Comparison of ENCODE assay signal across 29 cellular contexts in the genomic region with DNA sequence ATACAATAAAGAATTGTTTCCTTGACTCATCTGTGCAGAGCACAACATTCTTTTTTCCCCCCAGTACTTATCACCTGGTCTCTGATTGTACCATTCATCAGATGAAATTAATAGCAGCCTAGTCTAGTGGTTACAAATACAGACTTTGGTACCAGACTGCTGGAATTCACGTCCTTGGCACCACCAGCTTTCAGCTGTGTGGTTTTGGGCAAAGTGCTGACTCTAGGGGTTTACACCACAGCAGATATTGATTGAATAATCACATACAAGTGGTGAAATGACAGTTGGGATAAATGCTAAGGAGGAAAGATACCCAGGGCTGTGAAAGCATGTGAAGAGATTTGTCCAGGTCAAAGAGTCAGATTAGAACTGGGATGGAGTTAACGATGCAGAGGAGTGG.
"Had no signal": no experiment of that assay in that cellular context is flagged by ENCODE, and none has a peak within 500 bp of the region (broad histone marks: within the 10 kb centered on the region; RNA-seq: fewer than 3 reads in every experiment).

No MANE protein-coding gene starts in this region.

- ATAC-seq: activated CD8-positive, alpha-beta memory T cell treated with anti-CD3 and anti-CD28 coated beads, Interleukin-2, amount 10 ng/mL, durations not matched to agents 7 days and 5 days; activated CD8-positive, alpha-beta T cell treated with anti-CD3 and anti-CD28 coated beads, Interleukin-2, amount 10 ng/mL, durations not matched to agents 7 days and 5 days; activated naive CD8-positive, alpha-beta T cell treated with anti-CD3 and anti-CD28 coated beads, Interleukin-2, amount 50 U/mL, for 24 hours; effector memory CD8-positive, alpha-beta T cell had no signal

- H3K4me3 Mint-ChIP-seq: activated CD4-positive, alpha-beta memory T cell treated with anti-CD3 and anti-CD28 coated beads for 36 hours; activated CD8-positive, alpha-beta memory T cell treated with anti-CD3 and anti-CD28 coated beads, Interleukin-2, amount 10 ng/mL, durations not matched to agents 7 days and 5 days; activated CD8-positive, alpha-beta T cell treated with anti-CD3 and anti-CD28 coated beads, Interleukin-2, amount 10 ng/mL, durations not matched to agents 7 days and 5 days; activated naive CD4-positive, alpha-beta T cell treated with anti-CD3 and anti-CD28 coated beads for 36 hours; activated naive CD4-positive, alpha-beta T cell treated with anti-CD3 and anti-CD28 coated beads, Interleukin-2, amount 50 U/mL, for 24 hours; activated naive CD8-positive, alpha-beta T cell treated with anti-CD3 and anti-CD28 coated beads for 36 hours; activated naive CD8-positive, alpha-beta T cell treated with anti-CD3 and anti-CD28 coated beads, Interleukin-2, amount 50 U/mL, for 24 hours; activated T-helper 1 cell treated with anti-CD3 and anti-CD28 coated beads, Interleukin-12 subunit alpha, Interleukin-12 subunit beta, Interleukin-2, Interleukin-4 antibody, amounts not matched to agents 30 ng/mL and 10 ng/mL and 1 ng/mL, durations not matched to agents 14 hours and 24 hours and 36 hours; effector memory CD8-positive, alpha-beta T cell; WTC11 had no signal

- H3K27me3 Mint-ChIP-seq: activated CD4-positive, alpha-beta memory T cell treated with anti-CD3 and anti-CD28 coated beads for 36 hours; activated CD8-positive, alpha-beta memory T cell treated with anti-CD3 and anti-CD28 coated beads, Interleukin-2, amount 10 ng/mL, durations not matched to agents 7 days and 5 days; activated naive CD4-positive, alpha-beta T cell treated with anti-CD3 and anti-CD28 coated beads, Interleukin-2, amount 50 U/mL, for 24 hours; activated naive CD8-positive, alpha-beta T cell treated with anti-CD3 and anti-CD28 coated beads for 36 hours; effector memory CD8-positive, alpha-beta T cell had no signal

- FAIRE-seq: colon, frontal cortex had no signal

- H3K36me3 ChIP-seq: adrenal gland, esophagus squamous epithelium had no signal

- H3K4me3 ChIP-seq: adrenal gland, body of pancreas, esophagus squamous epithelium had no signal

- H3K9me3 Mint-ChIP-seq: activated CD4-positive, alpha-beta memory T cell treated with anti-CD3 and anti-CD28 coated beads for 36 hours; activated naive CD4-positive, alpha-beta T cell treated with anti-CD3 and anti-CD28 coated beads for 36 hours; activated naive CD4-positive, alpha-beta T cell treated with anti-CD3 and anti-CD28 coated beads, Interleukin-2, amount 50 U/mL, for 24 hours; activated naive CD8-positive, alpha-beta T cell treated with anti-CD3 and anti-CD28 coated beads for 36 hours; activated naive CD8-positive, alpha-beta T cell treated with anti-CD3 and anti-CD28 coated beads, Interleukin-2, amount 50 U/mL, for 24 hours; activated T-helper 1 cell treated with anti-CD3 and anti-CD28 coated beads, Interleukin-12 subunit alpha, Interleukin-12 subunit beta, Interleukin-2, Interleukin-4 antibody, amounts not matched to agents 30 ng/mL and 10 ng/mL and 1 ng/mL, durations not matched to agents 14 hours and 24 hours and 36 hours; activated T-helper 2 cell treated with anti-CD3 and anti-CD28 coated beads, Interferon-gamma antibody, Interleukin-2, Interleukin-4, amounts not matched to agents 10 μg/mL and 5 μg/mL and 100 μg/mL, durations not matched to agents 14 hours and 24 hours and 36 hours; effector memory CD8-positive, alpha-beta T cell; WTC11 had no signal

- H3K4me1 ChIP-seq: adrenal gland had no signal

- H3K27ac Mint-ChIP-seq: activated CD4-positive, alpha-beta memory T cell treated with anti-CD3 and anti-CD28 coated beads for 36 hours; activated CD8-positive, alpha-beta memory T cell treated with anti-CD3 and anti-CD28 coated beads, Interleukin-2, amount 10 ng/mL, durations not matched to agents 7 days and 5 days; activated CD8-positive, alpha-beta T cell treated with anti-CD3 and anti-CD28 coated beads, Interleukin-2, amount 10 ng/mL, durations not matched to agents 7 days and 5 days; activated naive CD4-positive, alpha-beta T cell treated with anti-CD3 and anti-CD28 coated beads for 36 hours; activated naive CD4-positive, alpha-beta T cell treated with anti-CD3 and anti-CD28 coated beads, Interleukin-2, amount 50 U/mL, for 24 hours; activated naive CD8-positive, alpha-beta T cell treated with anti-CD3 and anti-CD28 coated beads for 36 hours; activated naive CD8-positive, alpha-beta T cell treated with anti-CD3 and anti-CD28 coated beads, Interleukin-2, amount 50 U/mL, for 24 hours; activated T-helper 1 cell treated with anti-CD3 and anti-CD28 coated beads, Interleukin-12 subunit alpha, Interleukin-12 subunit beta, Interleukin-2, Interleukin-4 antibody, amounts not matched to agents 30 ng/mL and 10 ng/mL and 1 ng/mL, durations not matched to agents 14 hours and 24 hours and 36 hours; activated T-helper 2 cell treated with anti-CD3 and anti-CD28 coated beads, Interferon-gamma antibody, Interleukin-2, Interleukin-4, amounts not matched to agents 10 μg/mL and 5 μg/mL and 100 μg/mL, durations not matched to agents 14 hours and 24 hours and 36 hours; effector memory CD8-positive, alpha-beta T cell; WTC11 had no signal

- H3K27ac ChIP-seq: adrenal gland, esophagus squamous epithelium, VCaP had no signal

- H3K9me3 ChIP-seq: adrenal gland, body of pancreas, esophagus squamous epithelium had no signal

- H3K4me1 Mint-ChIP-seq: activated CD8-positive, alpha-beta memory T cell treated with anti-CD3 and anti-CD28 coated beads, Interleukin-2, amount 10 ng/mL, durations not matched to agents 7 days and 5 days; activated naive CD4-positive, alpha-beta T cell treated with anti-CD3 and anti-CD28 coated beads, Interleukin-2, amount 50 U/mL, for 24 hours; activated naive CD8-positive, alpha-beta T cell treated with anti-CD3 and anti-CD28 coated beads for 36 hours; activated naive CD8-positive, alpha-beta T cell treated with anti-CD3 and anti-CD28 coated beads, Interleukin-2, amount 50 U/mL, for 24 hours had no signal

- H3K36me3 Mint-ChIP-seq: activated CD4-positive, alpha-beta memory T cell treated with anti-CD3 and anti-CD28 coated beads for 36 hours; activated CD8-positive, alpha-beta memory T cell treated with anti-CD3 and anti-CD28 coated beads, Interleukin-2, amount 10 ng/mL, durations not matched to agents 7 days and 5 days; activated naive CD4-positive, alpha-beta T cell treated with anti-CD3 and anti-CD28 coated beads, Interleukin-2, amount 50 U/mL, for 24 hours; activated naive CD8-positive, alpha-beta T cell treated with anti-CD3 and anti-CD28 coated beads for 36 hours; WTC11 had no signal

- DNase-seq: activated CD4-positive, alpha-beta memory T cell treated with anti-CD3 and anti-CD28 coated beads for 36 hours; activated CD4-positive, alpha-beta T cell treated with anti-CD3 and anti-CD28 coated beads for 1 hour; activated CD4-positive, alpha-beta T cell treated with anti-CD3 and anti-CD28 coated beads for 48 hours; activated CD8-positive, alpha-beta memory T cell treated with anti-CD3 and anti-CD28 coated beads, Interleukin-2, amount 10 ng/mL, durations not matched to agents 7 days and 5 days; activated CD8-positive, alpha-beta memory T cell treated with anti-CD3 and anti-CD28 coated beads, Interleukin-2, amount 50 U/mL, for 4 hours; activated CD8-positive, alpha-beta T cell treated with anti-CD3 and anti-CD28 coated beads, Interleukin-2, amount 10 ng/mL, durations not matched to agents 7 days and 5 days; activated effector memory CD4-positive, alpha-beta T cell treated with anti-CD3 and anti-CD28 coated beads, Interleukin-2, amount 50 U/mL, for 16 hours; activated naive CD4-positive, alpha-beta T cell treated with anti-CD3 and anti-CD28 coated beads for 36 hours; activated naive CD8-positive, alpha-beta T cell treated with anti-CD3 and anti-CD28 coated beads for 36 hours; activated naive CD8-positive, alpha-beta T cell treated with anti-CD3 and anti-CD28 coated beads, Interleukin-2, amount 50 U/mL, for 24 hours; activated T-cell treated with anti-CD3 and anti-CD28 coated beads, Interleukin-2, amount 50 U/mL, for 1 hour; activated T-cell treated with anti-CD3 and anti-CD28 coated beads, Interleukin-2, amount 50 U/mL, for 48 hours; adrenal gland; amygdala; aorta; body of pancreas; cortex of kidney; dermis blood vessel endothelial cell; effector CD4-positive, alpha-beta T cell; effector memory CD8-positive, alpha-beta T cell; esophagus squamous epithelium; T-helper 2 cell had no signal

- H3K27me3 ChIP-seq: adrenal gland, body of pancreas, esophagus squamous epithelium had no signal
